In genomic region chr14:87309557-87309956, GRCh38 we compare ENCODE assay signal across 34 cellular contexts.
"Had no signal": no experiment of that assay in that cellular context is flagged by ENCODE, and none has a peak within 500 bp of the region (broad histone marks: within the 10 kb centered on the region; RNA-seq: fewer than 3 reads in every experiment).

No MANE protein-coding gene starts in this region.

- DNase-seq: Kasumi-1, MG63, MM.1S, NCI-H1048, NCI-H1092, NCI-H1092 treated with DMSO at 0.1 percent for 48 hours, NCI-H1105, NCI-H1105 treated with DMSO at 0.1 percent for 48 hours, NCI-H1417, NCI-H1417 treated with DMSO at 0.1 percent for 48 hours, NCI-H1436, NCI-H1436 treated with DMSO at 0.1 percent for 48 hours, NCI-H146, NCI-H1694, NCI-H1694 treated with DMSO at 0.1 percent for 48 hours, NCI-H187, NCI-H187 treated with DMSO at 0.1 percent for 48 hours, NCI-H1930, NCI-H2029, NCI-H2029 treated with DMSO at 0.1 percent for 48 hours, NCI-H2081, NCI-H2081 treated with DMSO at 0.1 percent for 48 hours, NCI-H2107, NCI-H2171, NCI-H2171 treated with DMSO at 0.1 percent for 48 hours, NCI-H2227 treated with DMSO at 0.1 percent for 48 hours, NCI-H226, NCI-H345, NCI-H446, NCI-H446 treated with DMSO at 0.1 percent for 48 hours, NCI-H510A, NCI-H510A treated with DMSO at 0.1 percent for 48 hours, NCI-H524 had no signal

- H3K9me3 ChIP-seq: MG63 had no signal

- H3K4me3 ChIP-seq: MG63 had no signal

- H3K27me3 ChIP-seq: MG63 had no signal

- H3K27ac ChIP-seq: KMS-11 had no signal

- H3K4me2 ChIP-seq: KMS-11 had no signal

- H3K36me3 ChIP-seq: MG63 had no signal

- H3K9ac ChIP-seq: KMS-11 had no signal
